In the genomic region with DNA sequence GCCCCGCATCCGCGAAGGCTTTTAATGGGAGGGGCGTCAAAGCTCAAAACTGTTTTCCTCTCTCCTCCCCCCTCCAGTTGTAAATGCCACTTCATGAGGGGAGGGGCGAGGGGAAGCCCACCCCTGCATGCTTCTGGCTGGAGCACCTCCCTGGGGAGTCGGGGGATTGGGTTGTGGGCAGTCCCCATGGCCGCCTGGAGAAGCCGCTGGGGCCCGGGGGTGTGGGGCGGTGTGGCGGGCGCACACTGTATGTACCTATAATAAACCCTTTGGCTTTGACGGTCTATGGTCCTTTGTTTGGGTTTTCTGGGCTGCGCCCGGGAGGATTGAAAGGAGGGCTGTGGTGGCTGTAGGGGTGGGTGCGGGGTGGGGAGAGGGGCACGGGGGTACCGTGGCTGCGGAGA, we compare ENCODE assay signal across 8 cellular contexts. TPM values are rescaled to one million over a fixed set of nuclear protein-coding genes. Genes with fewer than 3 reads are reported as not detected.
A peak's percentile ranks its signal among the peaks of the same experiment; 100 is the strongest.
DNase-seq lines count a peak whose midpoint lies in the region; ATAC-seq, FAIRE-seq and TF ChIP-seq lines count a peak whose summit lies in the region.

No MANE protein-coding gene starts in this region.

- no peak for FAIRE-seq in GM19239 (lab: Jason Lieb, UNC)

- H3K27me3 ChIP-seq in SK-N-SH (ENCODE audit: insufficient read depth), result no peaks in the 10 kb centered on the region
- H3K27me3 ChIP-seq in ovary, result no peaks in the 10 kb centered on the region

- H3K4me1 ChIP-seq in SK-N-SH (ENCODE audit: control insufficient read depth in 1 of 2, insufficient read depth in 2 of 2, low read depth in 1 of 2, low read length in 1 of 2), result peaks cover 4 to 11% of the 10 kb centered on the region in 2 experiments; a peak in 2 of 4 replicates
- H3K4me1 ChIP-seq in ovary (ENCODE audit: insufficient read depth), result no peaks in the 10 kb centered on the region

- H3K9ac ChIP-seq in SK-N-SH, result no peak overlapping the region

- POLR2A ChIA-PET in SK-N-SH (lab: Yijun Ruan, JAX), result no interaction called here

- TF ChIP-seq EP300 in SK-N-SH (IDR thresholded peaks at IDR 0.05; ENCODE audit: borderline replicate concordance in 1 of 2, low read depth in 1 of 2, low read length in 1 of 2) (no peak), ovary (IDR thresholded peaks at IDR 0.05) (no peak)

- no peaks in the 10 kb centered on the region for H3K79me2 ChIP-seq in SK-N-SH (ENCODE audit: insufficient read depth)

- no peaks in the 10 kb centered on the region for H4K20me1 ChIP-seq in SK-N-SH (ENCODE audit: insufficient read depth)

- H3K36me3 ChIP-seq in SK-N-SH (replicated peaks in 1 of 2; ENCODE audit: control insufficient read depth in 1 of 2, insufficient read depth in 2 of 2, low read length in 1 of 2) (peaks cover 5 to 17% of the 10 kb centered on the region in 2 experiments), ovary (no peaks in the 10 kb centered on the region)

- CTCF ChIA-PET in SK-N-SH (lab: Yijun Ruan, JAX), result no interaction called here

- peak overlapping the region; percentile 90 for H2AFZ ChIP-seq in SK-N-SH (ENCODE audit: low read depth)

- WGBS in SK-N-SH (ENCODE audit: low lambda C conversion rate), result 23% methylated on average over 19 of the region's 19 CpGs
- 2 to 5% (median 3%) methylated on average over 19 of the region's 19 CpGs for WGBS in ovary, 3 donors

- H3K4me3 ChIP-seq in GM12865 (ENCODE audit: low read depth, low read length) (peak overlapping the region; percentile 92), HFF-Myc (replicated peaks; ENCODE audit: low read depth, low read length) (peak overlapping the region; percentile 11; the same call in 1 of the 2 replicates), SK-N-SH (ENCODE audit: low read depth in 2 of 2, low read length in 1 of 2) (peak overlapping the region; percentile 70 to 77; a peak in 3 of 4 replicates), ovary (peak overlapping the region; percentile 63)

- no peak for DNase-seq in GM12865 (ENCODE audit: low read depth)
- DNase-seq in HFF-Myc (ENCODE audit: extremely low read depth, low read depth), result no peak
- no peak for DNase-seq in SK-N-SH
- peak in 1 of 5 donors; percentile 50 for DNase-seq in ovary
- DNase-seq in NCI-H446 (lab: John Stamatoyannopoulos, UW), result no peak
- DNase-seq in GM19239 (ENCODE audit: insufficient read length, low spot score), result no peak

- H3F3A ChIP-seq in SK-N-SH (replicated peaks; ENCODE audit: insufficient read depth), result peaks cover 3% of the 10 kb centered on the region

- peak; percentile 17 for ATAC-seq in esophagus mucosa
- no peak for ATAC-seq in GM18520 (IDR thresholded peaks at IDR 0.05; ENCODE audit: unreplicated experiment)

- TF ChIP-seq POLR2A in ovary (IDR thresholded peaks at IDR 0.05), result no peak

- intact Hi-C loops in ovary (cut with DNase I), result loop anchor here in 1 of 4 donors (10.0 kb wide), 1 partner anchor 111 kb away; a partner anchor contains a TSS

- no peaks in the 10 kb centered on the region for H3K9me3 ChIP-seq in SK-N-SH
- H3K9me3 ChIP-seq in ovary, result no peaks in the 10 kb centered on the region

- no peaks in the 10 kb centered on the region for H3K9me2 ChIP-seq in SK-N-SH

- no peak for TF ChIP-seq RAD21 in SK-N-SH (IDR thresholded peaks at IDR 0.05; ENCODE audit: low read length)

- 0 out of 2 replicates have a peak overlapping the region, but pooled peaks have one; percentile 92 for H3K4me2 ChIP-seq in SK-N-SH

- no peak for TF ChIP-seq CTCF in GM12865 (IDR thresholded peaks at IDR 0.05; ENCODE audit: insufficient read depth, low read depth, low read length, missing control alignments)
- no peak for TF ChIP-seq CTCF in HFF-Myc (IDR thresholded peaks at IDR 0.05; ENCODE audit: low read depth, low read length, missing control alignments)
- TF ChIP-seq CTCF in SK-N-SH (IDR thresholded peaks at IDR 0.05), result no peak
- TF ChIP-seq CTCF in ovary (IDR thresholded peaks at IDR 0.05), result no peak

- H3K27ac ChIP-seq in SK-N-SH (ENCODE audit: low read depth in 2 of 2, low read length in 1 of 2) (no peak overlapping the region), ovary (no peak overlapping the region)

TF ChIP-seq in SK-N-SH, 30 proteins besides CTCF, POLR2A, EP300 and RAD21:
- TF ChIP-seq RCOR1 (IDR thresholded peaks at IDR 0.05; ENCODE audit: low read length) (no peak), MXI1 (IDR thresholded peaks at IDR 0.05; ENCODE audit: low read depth, low read length) (no peak)

RNA-seq across cellular contexts. Expression of a gene that starts 0.5 kb away (rescaled TPM):
- polyA plus RNA-seq in SK-N-SH (2012; rRNA removed) (49.1 and 62.7 TPM in 2 replicates), ovary (10 to 100 TPM; 16.3 to 34.8 TPM)
- polyA plus RNA-seq in SK-N-SH (2012; cell fraction: cytosol; rRNA removed), result 18.1 and 37.6 TPM in 2 replicates
- polyA plus RNA-seq in SK-N-SH (2012; cell fraction: nucleus; rRNA removed), result 93.4 and 94.6 TPM in 2 replicates
- total RNA-seq in esophagus mucosa (42.8 TPM), ovary (10 to 100 TPM; 23.4 to 48.7 (median 33.8) TPM)

RNA-seq across cellular contexts. Expression of a gene that starts 25.0 kb away (rescaled TPM):
- 15.9 and 24.8 TPM in 2 replicates for polyA plus RNA-seq in SK-N-SH (2012; rRNA removed)
- 6.8 and 12.4 TPM in 2 replicates for polyA plus RNA-seq in SK-N-SH (2012; cell fraction: cytosol; rRNA removed)
- polyA plus RNA-seq in SK-N-SH (2012; cell fraction: nucleus; rRNA removed), result 185 and 324 TPM in 2 replicates
- total RNA-seq in esophagus mucosa, result 68.1 TPM
- 100 to 1,000 TPM; 214 to 840 (median 547) TPM for total RNA-seq in ovary
- polyA plus RNA-seq in ovary, result 100 to 1,000 TPM; 152 to 488 TPM

Comparison
In these comparisons a context has a peak if more than half of its experiments do, and no peak if none do; other contexts are left out.
1. H3K4me3 ChIP-seq: peak in every context shown above with its lines; median percentile 92 in GM12865; 74 in SK-N-SH; 63 in ovary; 11 in HFF-Myc.